Comparison of ENCODE assay signal across 8 cellular contexts in genomic region chr9:136545065-136545965, GRCh38. TPM values are rescaled to one million over a fixed set of nuclear protein-coding genes. Genes with fewer than 3 reads are reported as not detected.
A peak's percentile ranks its signal among the peaks of the same experiment; 100 is the strongest.
DNase-seq lines count a peak whose midpoint lies in the region; ATAC-seq, FAIRE-seq and TF ChIP-seq lines count a peak whose summit lies in the region.

No MANE protein-coding gene starts in this region.

- H2BK120ac ChIP-seq in H1 (replicated peaks; ENCODE audit: low read depth, low read length): no peak overlapping the region

- H3K18ac ChIP-seq in H1 (ENCODE audit: extremely low read depth, low read length): peak overlapping the region; percentile 32

- no peak overlapping the region for H2AFZ ChIP-seq in H1 (ENCODE audit: low read length)

- peaks cover 23 to 28% of the 10 kb centered on the region in 2 experiments for H4K20me1 ChIP-seq in H1 (replicated peaks in 1 of 2; ENCODE audit: control insufficient read depth in 1 of 2, insufficient read depth in 2 of 2, low read length in 2 of 2)

- TF ChIP-seq EP300 in A549 (IDR thresholded peaks at IDR 0.05) (no peak), H1 (IDR thresholded peaks at IDR 0.05; ENCODE audit: borderline replicate concordance in 1 of 2, low read depth in 2 of 2, low read length in 2 of 2) (no peak)

- no peak overlapping the region for H3K14ac ChIP-seq in H1 (ENCODE audit: insufficient read length)

- H3K4me3 ChIP-seq in A549: peak overlapping the region; percentile 91
- peak overlapping the region; percentile 71 to 98 (median 74) for H3K4me3 ChIP-seq in H1 (ENCODE audit: extremely low read depth in 1 of 4, insufficient read depth in 2 of 4, low read depth in 3 of 4, low read length in 4 of 4)
- H3K4me3 ChIP-seq in uterus: peak overlapping the region; percentile 56 to 84

- peaks cover 22% of the 10 kb centered on the region for H3K79me1 ChIP-seq in H1 (ENCODE audit: low read depth, low read length)

- no peak overlapping the region for H2AK5ac ChIP-seq in H1 (ENCODE audit: low read depth, low read length)

- H3K4me1 ChIP-seq in A549 (peaks cover 29% of the 10 kb centered on the region), H1 (replicated peaks in 1 of 4; ENCODE audit: control insufficient read depth in 3 of 4, insufficient read depth in 4 of 4, low read length in 3 of 4) (peaks cover 0 to 37% (median 27%) of the 10 kb centered on the region in 4 experiments; a peak in 6 of 7 replicates), uterus (peaks cover 0 to 20% of the 10 kb centered on the region in 2 donors)

- TF ChIP-seq CTCF in A549 (IDR thresholded peaks at IDR 0.05) (no peak; the same call in 2 of the 3 replicates), H1 (IDR thresholded peaks at IDR 0.05; ENCODE audit: control extremely low read depth in 1 of 3, insufficient read depth in 1 of 3, low read depth in 1 of 3, low read length in 3 of 3) (no peak), nephron progenitor cell (IDR thresholded peaks at IDR 0.05) (no peak), uterus (IDR thresholded peaks at IDR 0.05) (no peak)

- FAIRE-seq in A549 (lab: Jason Lieb, UNC) (no peak), H1 (lab: Jason Lieb, UNC) (no peak)

- H4K5ac ChIP-seq in H1 (ENCODE audit: insufficient read length, low read depth, low read length): peak overlapping the region; percentile 31

- intact Hi-C loops in uterus (cut with DNase I; ENCODE audit: low total_unique reads): loop anchor here (10.0 kb wide), 1 partner anchor 61 kb away; the partner anchor contains the start of gene SEC16A

- no peak overlapping the region for H3K23ac ChIP-seq in H1 (ENCODE audit: insufficient read length)

- no peak for TF ChIP-seq RAD21 in A549 (conservative IDR thresholded peaks at IDR 0.05 in 1 of 2, IDR thresholded peaks at IDR 0.05 in 1 of 2)
- no peak for TF ChIP-seq RAD21 in H1 (IDR thresholded peaks at IDR 0.05 in 1 of 2, conservative IDR thresholded peaks at IDR 0.05 in 1 of 2; ENCODE audit: low read depth in 2 of 2, low read length in 2 of 2)

- ATAC-seq in A549: peak; percentile 17 to 37; a peak in 5 of 6 replicates
- ATAC-seq in GM19438 (IDR thresholded peaks at IDR 0.05; ENCODE audit: low read depth, unreplicated experiment): peak; percentile 20

- H2BK20ac ChIP-seq in H1 (ENCODE audit: low read length): no peak overlapping the region

- H3K27ac Mint-ChIP-seq in nephron progenitor cell: no peak overlapping the region

- 0 out of 2 replicates have a peak overlapping the region, but pooled peaks have one; percentile 12 for H4K8ac ChIP-seq in H1 (ENCODE audit: extremely low read depth, insufficient read depth, low read length)

- POLR2A ChIA-PET in A549 (lab: Yijun Ruan, JAX) (interaction anchor here (0.7 to 1.2 kb wide), 2 partner anchors 23 to 28 kb away, joined by 3 read pairs; no protein-coding TSS in a partner anchor), H1 (lab: Charles Lee; ENCODE audit: partially characterized antibody) (interaction anchor here (0.8 to 1.4 kb wide), 6 partner anchors 10 to 43 kb away, joined by 3 to 7 read pairs (median 4); no protein-coding TSS in a partner anchor)

- H3K27me3 ChIP-seq in H1 (replicated peaks in 1 of 4; ENCODE audit: control insufficient read depth in 3 of 4, extremely low read depth in 1 of 4, insufficient read depth in 3 of 4, low read length in 3 of 4) (no peaks in the 10 kb centered on the region), uterus (no peaks in the 10 kb centered on the region)

- WGBS in A549 (ENCODE audit: missing lambda C conversion rate): 4% methylated on average over 26 of the region's 114 CpGs
- whole genome bisulfite sequencing in H1 (ENCODE audit: extremely low coverage in 1 of 2, insufficient coverage in 1 of 2, insufficient read length in 1 of 2, insufficient replicate concordance in 2 of 2, low coverage in 1 of 2, low lambda C conversion rate in 2 of 2, missing lambda C conversion rate in 1 of 2), 2 experiments: 2% methylated on average over 36 of the region's 114 CpGs; no CpG with 5 or more reads in 1 of the 2 experiments

- H3K79me2 ChIP-seq in H1 (ENCODE audit: control insufficient read depth in 1 of 2, insufficient read depth in 2 of 2, low read length in 2 of 2): peaks cover 9 to 44% of the 10 kb centered on the region in 2 experiments; a peak in 3 of 4 replicates

- DNase-seq in A549 (ENCODE audit: low read depth in 1 of 2, low spot score in 1 of 2) (no peak), HK-2 (ENCODE audit: unreplicated experiment) (peak; percentile 42), H1 (ENCODE audit: low read depth in 1 of 2, low spot score in 2 of 2) (no peak), nephron progenitor cell (peak; percentile 50), uterus (peak in 1 of 2 donors; percentile 57), NCI-H187 (lab: John Stamatoyannopoulos, UW) (no peak)
- peak; percentile 69 to 79 for DNase-seq in activated CD4-positive, alpha-beta T cell treated with anti-CD3 and anti-CD28 coated beads, Interleukin-2, amount 50 U/mL, for 48 hours

- H3K23me2 ChIP-seq in H1 (ENCODE audit: low read depth, low read length): peaks cover 7% of the 10 kb centered on the region; the same call in 1 of the 2 replicates

- no peak overlapping the region for H2BK5ac ChIP-seq in H1 (ENCODE audit: low read depth, low read length)

- H3K36me3 ChIP-seq in H1 (ENCODE audit: control insufficient read depth in 2 of 4, insufficient read depth in 4 of 4, low read length in 3 of 4) (peaks cover 0 to 6% (median 1%) of the 10 kb centered on the region in 4 experiments; a peak in 3 of 8 replicates), uterus (no peaks in the 10 kb centered on the region)

- H3K56ac ChIP-seq in H1 (replicated peaks; ENCODE audit: insufficient read length, low read depth, low read length): no peak overlapping the region

- H3K36me3 Mint-ChIP-seq in nephron progenitor cell (ENCODE audit: low read depth): peaks cover 8% of the 10 kb centered on the region

- peaks cover 70% of the 10 kb centered on the region for H3K4me1 Mint-ChIP-seq in nephron progenitor cell

- H3K4me3 Mint-ChIP-seq in nephron progenitor cell: peak overlapping the region; percentile 86

- CTCF ChIA-PET in A549 (lab: Yijun Ruan, JAX): interaction anchor here (0.7 to 1.7 kb wide), 4 partner anchors 17 to 56 kb away, joined by 3 to 4 read pairs (median 3); no protein-coding TSS in a partner anchor
- CTCF ChIA-PET in H1 (lab: Charles Lee; ENCODE audit: partially characterized antibody): interaction anchor here (0.5 kb wide), 1 partner anchor 17 kb away, joined by 3 read pairs; no protein-coding TSS in a partner anchor

- no peak overlapping the region for H3K4ac ChIP-seq in H1 (replicated peaks; ENCODE audit: insufficient read length, low read depth, low read length)

- no peaks in the 10 kb centered on the region for H3K9me3 ChIP-seq in A549
- no peaks in the 10 kb centered on the region for H3K9me3 ChIP-seq in H1 (ENCODE audit: insufficient read depth in 2 of 2, low read depth in 1 of 2, low read length in 1 of 2)
- H3K9me3 ChIP-seq in uterus: no peaks in the 10 kb centered on the region

- H3K4me2 ChIP-seq in A549: peak overlapping the region; percentile 92
- peak overlapping the region; percentile 76 to 79 for H3K4me2 ChIP-seq in H1 (ENCODE audit: insufficient read depth in 1 of 2, low read depth in 2 of 2, low read length in 2 of 2)

- peak overlapping the region in 2 of 4 experiments; percentile 31 to 61; a peak in 4 of 7 replicates for H3K9ac ChIP-seq in H1 (replicated peaks in 1 of 4; ENCODE audit: extremely low read depth in 1 of 4, low read depth in 3 of 4, low read length in 3 of 4)

- H2BK12ac ChIP-seq in H1 (ENCODE audit: low read depth, low read length): no peak overlapping the region

- no peak overlapping the region for H4K91ac ChIP-seq in H1 (replicated peaks; ENCODE audit: insufficient read length, low read length)

- no peaks in the 10 kb centered on the region for H3K9me3 Mint-ChIP-seq in nephron progenitor cell

- TF ChIP-seq POLR2A in A549 (IDR thresholded peaks at IDR 0.05; ENCODE audit: low read length) (no peak), H1 (IDR thresholded peaks at IDR 0.05; ENCODE audit: control extremely low read depth in 1 of 2, low read depth in 2 of 2, low read length in 2 of 2) (no peak), uterus (IDR thresholded peaks at IDR 0.05) (peak in 1 of 2 donors; percentile 37)

- no peaks in the 10 kb centered on the region for H3K27me3 Mint-ChIP-seq in nephron progenitor cell (ENCODE audit: low read depth, poor library complexity)

- no peak overlapping the region for H2BK15ac ChIP-seq in H1 (ENCODE audit: low read length)

- peak overlapping the region; percentile 79 to 98 for H3K27ac ChIP-seq in A549
- H3K27ac ChIP-seq in H1 (ENCODE audit: low read depth, low read length): no peak overlapping the region
- H3K27ac ChIP-seq in uterus: peak overlapping the region; percentile 83 to 90

TF ChIP-seq in A549, 52 proteins besides CTCF, POLR2A, EP300 and RAD21:
- peak; percentile 59; a peak in 3 of 4 replicates for TF ChIP-seq CEBPB (IDR thresholded peaks at IDR 0.05)
- TF ChIP-seq HEYL (CRISPR knock-in tag; IDR thresholded peaks at IDR 0.05): no peak

TF ChIP-seq in H1, 55 proteins besides CTCF, POLR2A, EP300 and RAD21:
- TF ChIP-seq KDM4A (IDR thresholded peaks at IDR 0.05; ENCODE audit: low read depth, low read length, severe bottlenecking): peak; percentile 51
- TF ChIP-seq MAFK (IDR thresholded peaks at IDR 0.05; ENCODE audit: low read depth, low read length): no peak
- TF ChIP-seq SUZ12 (IDR thresholded peaks at IDR 0.05; ENCODE audit: low read length): 0 out of 2 replicates have a peak, but pooled peaks have one; percentile 21
- TF ChIP-seq CEBPB (IDR thresholded peaks at IDR 0.05; ENCODE audit: low read depth, low read length): peak; percentile 59; the same call in 1 of the 2 replicates

RNA-seq across cellular contexts. Expression of gene NOTCH1, which starts 0.5 kb away (rescaled TPM):
- 0.88 and 1.2 TPM in 2 replicates for polyA plus RNA-seq in A549 (2011; rRNA removed)
- polyA plus RNA-seq in A549 (2012; cell fraction: cytosol; rRNA removed): 2.6 and 3.9 TPM in 2 replicates
- polyA plus RNA-seq in A549 (2012; cell fraction: nucleus; rRNA removed): 15.6 and 21.6 TPM in 2 replicates
- 4.6 to 6.4 TPM (median 5.7 TPM) in 3 replicates for polyA plus RNA-seq in A549 (2017; fragmentation: RNase III; extraction: RNeasy Plus Mini Kit Qiagen cat#74134 plus additional on column Dnase treatment)
- polyA minus RNA-seq in A549 (2011; rRNA and poly(A)+ RNA removed): 1.7 and 2.4 TPM in 2 replicates
- total RNA-seq in H1 (2021; fragmentation: NEBNext Ultra II Directional; extraction: Animal tissue kit (Norgen Biotek cat#: 25700)): 55.6 and 60.9 TPM in 2 replicates
- polyA plus RNA-seq in H1 (2011; rRNA removed): 6.9 and 19.9 TPM in 2 replicates
- polyA plus RNA-seq in H1 (2011; cell fraction: cytosol; rRNA removed): 7.3 TPM
- 41.0 TPM for polyA plus RNA-seq in H1 (2011; cell fraction: nucleus; rRNA removed)
- polyA plus RNA-seq in H1 (2012, experiment 1 of 2): 17.4 to 31.4 TPM (median 28.7 TPM) in 4 replicates
- 20.1 TPM for polyA plus RNA-seq in H1 (2012, experiment 2 of 2)
- polyA plus RNA-seq in H1 (2013, experiment 1 of 2): 33.5 TPM
- 26.3 TPM for polyA plus RNA-seq in H1 (2013, experiment 2 of 2)
- 12.2 and 13.8 TPM in 2 replicates for polyA minus RNA-seq in H1 (2011; rRNA and poly(A)+ RNA removed)
- 58.8 TPM for polyA minus RNA-seq in H1 (2011; cell fraction: cytosol; rRNA and poly(A)+ RNA removed)
- 41.9 TPM for polyA minus RNA-seq in H1 (2011; cell fraction: nucleus; rRNA and poly(A)+ RNA removed)
- total RNA-seq in uterus: 100 to 1,000 TPM in 1 of 4 donors, 10 to 100 TPM in 3; 19.7 to 109 (median 35.6) TPM

Comparison
In these comparisons a context has a peak if more than half of its experiments do, and no peak if none do; other contexts are left out.
1. DNase-seq: peak in HK-2 (single experiment), activated CD4-positive, alpha-beta T cell treated with anti-CD3 and anti-CD28 coated beads, Interleukin-2, amount 50 U/mL, for 48 hours (2 of 2) and nephron progenitor cell (single experiment); none in A549 (0 of 2), H1 (0 of 2) and NCI-H187 (0 of 2).
2. Of the 18 proteins assayed by ChIP-seq in both H1 and A549: peak only in H1: none; only in A549: none; in both: CEBPB; in neither: 17.
3. Peak in every context shown above with its lines, with median percentiles within 50 percentile points of each other: H3K4me3 ChIP-seq.